In the genomic region with DNA sequence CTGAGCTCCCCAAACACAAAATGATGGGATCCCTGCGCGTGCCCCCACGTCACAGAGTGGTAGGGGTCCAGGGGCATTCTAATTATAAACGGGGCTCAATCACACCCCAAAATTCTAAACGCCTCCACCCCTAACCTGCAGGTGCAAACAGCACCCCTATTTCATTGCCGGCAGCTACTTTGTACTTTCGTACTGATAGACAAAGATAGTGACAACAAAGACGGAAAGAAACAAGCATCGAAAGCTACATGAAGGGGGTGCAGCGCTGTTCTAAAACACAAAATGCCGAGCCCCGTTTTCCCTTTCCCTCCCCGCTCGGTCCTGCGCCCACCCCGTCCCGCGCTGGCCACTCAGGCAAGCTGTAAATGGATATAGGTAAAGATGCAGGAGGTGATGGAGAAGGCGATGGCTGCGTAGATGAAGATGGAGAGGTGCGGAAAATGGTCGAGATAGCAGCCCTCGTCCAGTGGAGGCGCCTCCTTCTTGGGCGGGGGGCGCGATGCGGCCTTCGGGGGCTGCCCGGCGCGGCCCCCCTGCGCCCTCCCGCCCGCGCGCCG, we compare ENCODE assay signal across 8 cellular contexts. TPM values are rescaled to one million over a fixed set of nuclear protein-coding genes. Genes with fewer than 3 reads are reported as not detected.
DNase-seq lines count a peak whose midpoint lies in the region; ATAC-seq, FAIRE-seq and TF ChIP-seq lines count a peak whose summit lies in the region.

No MANE protein-coding gene starts in this region.

- ATAC-seq in T-helper 17 cell (peak; percentile 33), HG02970 (IDR thresholded peaks at IDR 0.05; ENCODE audit: low FRiP score, unreplicated experiment) (no peak)

- no peak for DNase-seq in GM12891 (ENCODE audit: insufficient read length, low spot score)
- no peak for DNase-seq in T-helper 17 cell
- DNase-seq in fibroblast of pulmonary artery (ENCODE audit: low read depth): no peak
- no peak for DNase-seq in prostate gland (ENCODE audit: low spot score)
- DNase-seq in SW 1271 (lab: John Stamatoyannopoulos, UW): no peak
- no peak for DNase-seq in Kasumi-1 (lab: John Stamatoyannopoulos, UW)
- DNase-seq in activated CD4-positive, CD25-positive, alpha-beta regulatory T cell (lab: John Stamatoyannopoulos, UW): no peak

- no peaks in the 10 kb centered on the region for H3K27me3 ChIP-seq in prostate gland (replicated peaks; ENCODE audit: insufficient read depth)

- FAIRE-seq in GM12891 (lab: Jason Lieb, UNC): peak; percentile 85

- peak overlapping the region; percentile 96 for H3K4me3 Mint-ChIP-seq in T-helper 17 cell

- H3K4me3 ChIP-seq in fibroblast of pulmonary artery (replicated peaks; ENCODE audit: low read depth, low read length) (peak overlapping the region; percentile 64), prostate gland (peak overlapping the region; percentile 41 to 43)

- intact Hi-C loops in prostate gland (cut with DNase I): no loop called here

- peaks cover 10% of the 10 kb centered on the region for H3K36me3 Mint-ChIP-seq in T-helper 17 cell (ENCODE audit: low read depth)

- no peaks in the 10 kb centered on the region for H3K27me3 Mint-ChIP-seq in T-helper 17 cell

- H3K27ac Mint-ChIP-seq in T-helper 17 cell: peak overlapping the region; percentile 78

- 7% methylated on average over 37 of the region's 38 CpGs for WGBS in prostate gland

- H3K27ac ChIP-seq in prostate gland: peak overlapping the region; percentile 28 to 34

- no peak for TF ChIP-seq CTCF in fibroblast of pulmonary artery (IDR thresholded peaks at IDR 0.05; ENCODE audit: low read length, missing control alignments)
- no peak for TF ChIP-seq CTCF in prostate gland (IDR thresholded peaks at IDR 0.05)

- H3K9me3 ChIP-seq in T-helper 17 cell (ENCODE audit: control insufficient read depth, low read length, poor library complexity, severe bottlenecking) (no peaks in the 10 kb centered on the region), prostate gland (no peaks in the 10 kb centered on the region)

- H3K4me1 ChIP-seq in prostate gland (replicated peaks): no peaks in the 10 kb centered on the region

- H3K4me1 Mint-ChIP-seq in T-helper 17 cell: peaks cover 16% of the 10 kb centered on the region

- H3K36me3 ChIP-seq in prostate gland: no peaks in the 10 kb centered on the region

- TF ChIP-seq POLR2A in GM12891 (IDR thresholded peaks at IDR 0.05; ENCODE audit: low read depth, low read length): no peak
- TF ChIP-seq POLR2A in prostate gland (IDR thresholded peaks at IDR 0.05): no peak

TF ChIP-seq in GM12891, 5 proteins besides CTCF, POLR2A, EP300 and RAD21:
- TF ChIP-seq POLR2AphosphoS5 (IDR thresholded peaks at IDR 0.05; ENCODE audit: low read depth, low read length): no peak
- no peak for TF ChIP-seq SPI1 (IDR thresholded peaks at IDR 0.05; ENCODE audit: low read depth, low read length)
- no peak for TF ChIP-seq POU2F2 (IDR thresholded peaks at IDR 0.05; ENCODE audit: low read depth, low read length)
- no peak for TF ChIP-seq TAF1 (IDR thresholded peaks at IDR 0.05; ENCODE audit: low read depth, low read length)
- no peak for TF ChIP-seq PAX5 (IDR thresholded peaks at IDR 0.05; ENCODE audit: insufficient read depth, low read length, severe bottlenecking)

RNA-seq across cellular contexts. Expression of gene MIS12, which starts 14.0 kb away (rescaled TPM):
- 12.9 TPM for polyA plus RNA-seq in GM12891 (2012; ENCODE audit: low read depth, missing spikeins)
- 10 to 100 TPM; 19.2 to 31.0 TPM for total RNA-seq in T-helper 17 cell
- 10 to 100 TPM in 1 of 2 donors, 1 to 10 TPM in 1; 7.9 to 18.7 TPM for total RNA-seq in prostate gland

RNA-seq across cellular contexts. Expression of gene DERL2, which starts 14.3 kb away (rescaled TPM):
- polyA plus RNA-seq in GM12891 (2012; ENCODE audit: low read depth, missing spikeins): 48.9 TPM
- total RNA-seq in T-helper 17 cell: 10 to 100 TPM; 66.3 to 78.0 TPM
- total RNA-seq in prostate gland: 10 to 100 TPM; 37.9 to 47.3 TPM

RNA-seq across cellular contexts. Expression of gene DHX33, which starts 31.5 kb away (rescaled TPM):
- 8.6 TPM for polyA plus RNA-seq in GM12891 (2012; ENCODE audit: low read depth, missing spikeins)
- total RNA-seq in T-helper 17 cell: 1 to 10 TPM; 7.5 to 9.0 TPM
- total RNA-seq in prostate gland: 10 to 100 TPM; 11.9 to 13.2 TPM
